In the genomic region with DNA sequence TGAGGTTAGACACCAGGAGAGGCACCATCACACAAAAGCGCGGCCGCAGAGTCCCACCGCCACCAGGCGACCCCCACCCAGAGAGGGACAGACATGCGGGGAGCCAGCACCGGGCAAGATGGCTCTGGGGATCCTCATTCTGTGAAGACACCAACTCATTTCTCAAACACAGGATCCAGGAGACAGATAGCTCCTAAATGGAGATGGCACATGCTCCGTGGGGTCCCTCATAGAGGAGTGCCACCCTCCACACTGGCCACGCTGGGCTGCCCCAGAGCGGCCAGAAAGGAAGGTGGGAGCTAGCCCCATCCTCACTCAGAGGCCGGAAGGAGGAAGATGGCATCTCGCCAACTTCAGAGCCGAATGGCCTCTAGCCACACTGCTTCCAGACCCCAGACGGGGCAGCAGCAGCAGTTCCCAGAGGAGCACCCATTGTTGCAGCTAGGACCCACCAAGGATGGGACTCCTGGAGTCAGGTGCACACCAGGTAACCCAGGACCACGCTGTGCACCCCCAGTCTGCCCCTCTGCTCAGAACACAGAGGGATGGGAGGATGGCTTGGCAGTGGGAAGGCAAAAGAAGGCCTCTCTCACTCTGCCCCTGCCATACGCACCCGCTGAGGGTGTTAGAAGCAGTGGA, we compare ENCODE assay signal across 22 cellular contexts.
A peak's percentile ranks its signal among the peaks of the same experiment; 100 is the strongest.
DNase-seq lines count a peak whose midpoint lies in the region; TF ChIP-seq lines count a peak whose summit lies in the region.
"Had no signal": no experiment of that assay in that cellular context is flagged by ENCODE, and none has a peak within 500 bp of the region (broad histone marks: within the 10 kb centered on the region; RNA-seq: fewer than 3 reads in every experiment).

No MANE protein-coding gene starts in this region.

- H3K36me3 ChIP-seq in GM06990 (ENCODE audit: control insufficient read depth, insufficient read depth, low read length) (no peaks in the 10 kb centered on the region), Karpas-422 (ENCODE audit: insufficient read depth, low read length) (no peaks in the 10 kb centered on the region), mesenchymal stem cell (ENCODE audit: control insufficient read depth in 1 of 2, insufficient read depth in 2 of 2, low read depth in 1 of 2, low read length in 2 of 2) (no peaks in the 10 kb centered on the region), Caco-2 (ENCODE audit: control insufficient read depth, insufficient read depth, low read length) (no peaks in the 10 kb centered on the region)
- H3K36me3 ChIP-seq in CD8-positive, alpha-beta memory T cell (ENCODE audit: insufficient read depth, low read length) = no peaks in the 10 kb centered on the region
- H3K36me3 ChIP-seq: adrenal gland, BLaER1, cardiac muscle cell, heart left ventricle, left ventricle myocardium inferior, right lobe of liver, upper lobe of left lung had no signal

- H3K27ac Mint-ChIP-seq in Caco-2 (ENCODE audit: unreplicated experiment) = no peak overlapping the region
- H3K27ac Mint-ChIP-seq in CD8-positive, alpha-beta memory T cell = no peak overlapping the region
- H3K27ac Mint-ChIP-seq: natural killer cell; T-helper 1 cell treated with Interleukin-12 subunit alpha and Interleukin-12 subunit beta and Interleukin-4 antibody, amounts not matched to agents 30 μg/mL and 1 μg/mL, for 36 hours had no signal

- H3K27me3 Mint-ChIP-seq in Caco-2 (ENCODE audit: insufficient read depth, unreplicated experiment) = peaks cover 3% of the 10 kb centered on the region
- peaks cover 26 to 35% of the 10 kb centered on the region in 2 donors for H3K27me3 Mint-ChIP-seq in CD8-positive, alpha-beta memory T cell

- no peaks in the 10 kb centered on the region for H3K4me1 Mint-ChIP-seq in Caco-2 (ENCODE audit: low read depth, unreplicated experiment)
- peaks cover 10 to 29% (median 19%) of the 10 kb centered on the region in 3 donors for H3K4me1 Mint-ChIP-seq in CD8-positive, alpha-beta memory T cell

- H2BK5ac ChIP-seq in mesenchymal stem cell (ENCODE audit: low read depth, low read length, poor library complexity, severe bottlenecking) = no peak overlapping the region

- H3K36me3 Mint-ChIP-seq in Caco-2 (ENCODE audit: insufficient read depth, unreplicated experiment) = no peaks in the 10 kb centered on the region
- H3K36me3 Mint-ChIP-seq in CD8-positive, alpha-beta memory T cell = no peaks in the 10 kb centered on the region
- H3K36me3 Mint-ChIP-seq: natural killer cell had no signal

- H2BK15ac ChIP-seq in mesenchymal stem cell (ENCODE audit: low read depth, poor library complexity, severe bottlenecking) = no peak overlapping the region

- intact Hi-C loops in Caco-2 (cut with micrococcal nuclease; ENCODE audit: unreplicated experiment) = no loop called here

- CTCF ChIA-PET in Caco-2 (lab: Charles Lee) = no interaction called here
- CTCF ChIA-PET in CD8-positive, alpha-beta memory T cell (lab: Charles Lee) = no interaction called here

- H3K27me3 ChIP-seq in GM06990 (replicated peaks; ENCODE audit: control insufficient read depth, insufficient read depth, low read length) (no peaks in the 10 kb centered on the region; the same call in 1 of the 2 replicates), Karpas-422 (ENCODE audit: low read length) (no peaks in the 10 kb centered on the region), mesenchymal stem cell (ENCODE audit: control insufficient read depth in 1 of 2, insufficient read depth in 1 of 2, low read length in 2 of 2) (peaks cover 0 to 68% of the 10 kb centered on the region in 2 experiments), Caco-2 (replicated peaks; ENCODE audit: control insufficient read depth, insufficient read depth, low read length) (no peaks in the 10 kb centered on the region)
- peaks cover 26% of the 10 kb centered on the region for H3K27me3 ChIP-seq in CD8-positive, alpha-beta memory T cell (ENCODE audit: insufficient read depth, low read length, poor library complexity, severe bottlenecking)
- H3K27me3 ChIP-seq: right lobe of liver had no signal

- no peak overlapping the region for H2AK5ac ChIP-seq in mesenchymal stem cell (ENCODE audit: low read length, severe bottlenecking)

- H3K4me1 ChIP-seq in Karpas-422 (ENCODE audit: low read length) = peaks cover 46% of the 10 kb centered on the region
- peaks cover 2% of the 10 kb centered on the region for H3K4me1 ChIP-seq in mesenchymal stem cell (ENCODE audit: control insufficient read depth, insufficient read depth, low read depth, low read length)
- H3K4me1 ChIP-seq in Caco-2 = no peaks in the 10 kb centered on the region
- peaks cover 7% of the 10 kb centered on the region for H3K4me1 ChIP-seq in CD8-positive, alpha-beta memory T cell (ENCODE audit: insufficient read depth, low read length)
- H3K4me1 ChIP-seq: BLaER1 had no signal

- H3K4me3 Mint-ChIP-seq in Caco-2 (ENCODE audit: unreplicated experiment) = no peak overlapping the region
- no peak overlapping the region for H3K4me3 Mint-ChIP-seq in CD8-positive, alpha-beta memory T cell
- H3K4me3 Mint-ChIP-seq: T-helper 1 cell treated with Interleukin-12 subunit alpha and Interleukin-12 subunit beta and Interleukin-4 antibody, amounts not matched to agents 30 μg/mL and 1 μg/mL, for 36 hours had no signal

- H4K8ac ChIP-seq in mesenchymal stem cell (ENCODE audit: low read length) = no peak overlapping the region

- no peak overlapping the region for H3K4ac ChIP-seq in mesenchymal stem cell (ENCODE audit: low read depth in 1 of 2, low read length in 2 of 2)

- peak overlapping the region; percentile 64 for H3K9ac ChIP-seq in Karpas-422 (ENCODE audit: low read length)
- no peak overlapping the region for H3K9ac ChIP-seq in mesenchymal stem cell (ENCODE audit: low read length)
- H3K9ac ChIP-seq: BLaER1 had no signal

- no peak overlapping the region for H3K18ac ChIP-seq in mesenchymal stem cell (ENCODE audit: low read depth in 1 of 2, low read length in 2 of 2)

- H3K9me2 ChIP-seq in Karpas-422 (replicated peaks; ENCODE audit: insufficient read depth, low read length) = no peaks in the 10 kb centered on the region

- H2AFZ ChIP-seq in Karpas-422 (ENCODE audit: low read length) (peak overlapping the region; percentile 69; the same call in 1 of the 2 replicates), mesenchymal stem cell (ENCODE audit: low read depth, low read length) (no peak overlapping the region)

- DNase-seq in GM06990 (ENCODE audit: extremely low read depth, insufficient read length) = no peak
- DNase-seq in Karpas-422 = no peak
- DNase-seq in choroid plexus epithelial cell (ENCODE audit: low read depth) = no peak
- no peak for DNase-seq in mesenchymal stem cell
- DNase-seq in NCI-H1092 treated with DMSO at 0.1 percent for 48 hours (lab: John Stamatoyannopoulos, UW) = no peak
- DNase-seq in Caco-2 = no peak
- DNase-seq in activated T-cell treated with anti-CD3 and anti-CD28 coated beads for 4 hours = no peak
- DNase-seq in CD8-positive, alpha-beta memory T cell = no peak
- DNase-seq: activated gamma-delta T cell treated with Interleukin-2 at 50 U/mL for 16 hours; adrenal gland; heart left ventricle; left ventricle myocardium inferior; natural killer cell; NCI-H1092; NCI-H446 treated with DMSO at 0.1 percent for 48 hours; NK-92 treated with Interleukin-12 subunit alpha and Interleukin-12 subunit beta, amount 100 ng/mL, for 24 hours; right lobe of liver; upper lobe of left lung had no signal

- H3K9me3 Mint-ChIP-seq in Caco-2 (ENCODE audit: unreplicated experiment) = no peaks in the 10 kb centered on the region
- no peaks in the 10 kb centered on the region for H3K9me3 Mint-ChIP-seq in CD8-positive, alpha-beta memory T cell
- H3K9me3 Mint-ChIP-seq: natural killer cell; T-helper 1 cell treated with Interleukin-12 subunit alpha and Interleukin-12 subunit beta and Interleukin-4 antibody, amounts not matched to agents 30 μg/mL and 1 μg/mL, for 36 hours had no signal

- H3K14ac ChIP-seq in mesenchymal stem cell (ENCODE audit: low read length in 2 of 2) = no peak overlapping the region

- no peak overlapping the region for H2BK12ac ChIP-seq in mesenchymal stem cell (ENCODE audit: low read length in 2 of 2)

- BruUV-seq in Caco-2 (replicated peaks; lab: Mats Ljungman, UMichigan) = no TSS peak

- H3K9me3 ChIP-seq in Karpas-422 (ENCODE audit: low read length) (no peaks in the 10 kb centered on the region), mesenchymal stem cell (ENCODE audit: control insufficient read depth, low read length) (no peaks in the 10 kb centered on the region), Caco-2 (no peaks in the 10 kb centered on the region)
- H3K9me3 ChIP-seq in CD8-positive, alpha-beta memory T cell (ENCODE audit: low read length) = no peaks in the 10 kb centered on the region
- H3K9me3 ChIP-seq: adrenal gland, heart left ventricle, left ventricle myocardium inferior, right lobe of liver, upper lobe of left lung had no signal

- POLR2A ChIA-PET in Caco-2 (lab: Charles Lee) = no interaction called here
- POLR2A ChIA-PET in CD8-positive, alpha-beta memory T cell (lab: Charles Lee) = interaction anchor here (0.6 kb wide), 1 partner anchor 716 kb away, joined by 11 read pairs; no protein-coding TSS in a partner anchor

- H3K79me1 ChIP-seq in mesenchymal stem cell (replicated peaks; ENCODE audit: low read length, poor library complexity, severe bottlenecking) = no peaks in the 10 kb centered on the region

- H3K27ac ChIP-seq in Karpas-422 (ENCODE audit: low read length) = peak overlapping the region; percentile 89
- H3K27ac ChIP-seq in mesenchymal stem cell (ENCODE audit: low read length, poor library complexity, severe bottlenecking) = no peak overlapping the region
- no peak overlapping the region for H3K27ac ChIP-seq in CD8-positive, alpha-beta memory T cell (ENCODE audit: low read depth, low read length)
- H3K27ac ChIP-seq: adrenal gland, BLaER1, cardiac muscle cell, heart left ventricle, left ventricle myocardium inferior, right lobe of liver, upper lobe of left lung, VCaP had no signal

- no peaks in the 10 kb centered on the region for H3K79me2 ChIP-seq in Karpas-422 (ENCODE audit: low read length)

- no peak for TF ChIP-seq CTCF in GM06990 (IDR thresholded peaks at IDR 0.05; ENCODE audit: insufficient read depth, low read length, poor library complexity, severe bottlenecking)
- TF ChIP-seq CTCF in choroid plexus epithelial cell (conservative IDR thresholded peaks at IDR 0.05; ENCODE audit: low read depth, low read length) = no peak
- TF ChIP-seq CTCF in Caco-2 (IDR thresholded peaks at IDR 0.05; ENCODE audit: insufficient read depth in 1 of 2, low read depth in 1 of 2, low read length in 1 of 2, severe bottlenecking in 1 of 2, unreplicated experiment in 1 of 2) = no peak

- peak overlapping the region; percentile 51 for H3K4me3 ChIP-seq in GM06990 (replicated peaks; ENCODE audit: low read depth, low read length)
- peak overlapping the region; percentile 46 for H3K4me3 ChIP-seq in Karpas-422 (ENCODE audit: low read length)
- peak overlapping the region; percentile 39 for H3K4me3 ChIP-seq in choroid plexus epithelial cell (ENCODE audit: low read depth, low read length)
- H3K4me3 ChIP-seq in mesenchymal stem cell (ENCODE audit: insufficient read depth in 1 of 2, low read depth in 1 of 2, low read length in 2 of 2) = no peak overlapping the region
- no peak overlapping the region for H3K4me3 ChIP-seq in Caco-2 (ENCODE audit: low read depth, low read length)
- H3K4me3 ChIP-seq in CD8-positive, alpha-beta memory T cell (ENCODE audit: low read length) = no peak overlapping the region
- H3K4me3 ChIP-seq: adrenal gland, BLaER1, cardiac muscle cell, heart left ventricle, left ventricle myocardium inferior, right lobe of liver, upper lobe of left lung had no signal

- H3K4me2 ChIP-seq in Karpas-422 (ENCODE audit: low read depth, low read length, poor library complexity, severe bottlenecking) (peak overlapping the region; percentile 69), mesenchymal stem cell (ENCODE audit: low read length, poor library complexity, severe bottlenecking) (no peak overlapping the region)
- H3K4me2 ChIP-seq: BLaER1 had no signal

- peak overlapping the region; percentile 41 for H4K91ac ChIP-seq in mesenchymal stem cell (ENCODE audit: low read length)

- no peaks in the 10 kb centered on the region for H4K20me1 ChIP-seq in Karpas-422 (ENCODE audit: insufficient read depth, low read depth, low read length)
- H4K20me1 ChIP-seq: BLaER1 had no signal

- no peak overlapping the region for H2BK120ac ChIP-seq in mesenchymal stem cell (ENCODE audit: low read depth, low read length)

- H3K23ac ChIP-seq in mesenchymal stem cell (ENCODE audit: low read length in 2 of 2) = no peak overlapping the region

- 85% methylated on average over 17 of the region's 17 CpGs for WGBS in mesenchymal stem cell

Comparison
In these comparisons a context has a peak if more than half of its experiments do, and no peak if none do; other contexts are left out.
1. H3K4me3 ChIP-seq: peak in GM06990 (single experiment), Karpas-422 (single experiment) and choroid plexus epithelial cell (single experiment); none in mesenchymal stem cell (0 of 2), Caco-2 (single experiment) and CD8-positive, alpha-beta memory T cell (single experiment).